ENCODE assay signal across 19 cellular contexts in the genomic region with DNA sequence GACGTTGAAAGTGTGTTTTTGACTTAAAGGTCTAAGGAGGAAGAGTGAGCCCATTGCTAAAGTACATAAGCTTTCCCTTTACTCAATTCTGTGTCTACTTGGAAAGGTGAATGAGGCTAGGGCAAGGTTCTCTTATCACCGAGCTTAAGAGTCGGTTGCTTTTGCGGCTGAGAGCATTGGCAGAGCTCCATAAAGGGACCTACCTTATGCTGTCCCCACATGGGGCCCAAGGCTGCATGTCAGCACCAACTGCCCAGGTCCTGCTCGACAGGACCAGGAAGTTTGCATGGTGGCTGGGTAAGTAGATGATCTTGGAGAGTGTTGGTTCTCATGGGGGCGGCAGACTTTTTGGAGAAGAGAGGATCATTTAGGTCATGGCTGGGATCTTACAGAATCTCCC.
A peak's percentile ranks its signal among the peaks of the same experiment; 100 is the strongest.
DNase-seq lines count a peak whose midpoint lies in the region; ATAC-seq and TF ChIP-seq lines count a peak whose summit lies in the region.
"Had no signal": no experiment of that assay in that cellular context is flagged by ENCODE, and none has a peak within 500 bp of the region (broad histone marks: within the 10 kb centered on the region; RNA-seq: fewer than 3 reads in every experiment).

No MANE protein-coding gene starts in this region.

- H3K27me3 ChIP-seq in mammary epithelial cell (ENCODE audit: insufficient read depth, low read length) (no peaks in the 10 kb centered on the region), esophagus muscularis mucosa (no peaks in the 10 kb centered on the region), gastrocnemius medialis (no peaks in the 10 kb centered on the region), upper lobe of right lung (no peaks in the 10 kb centered on the region), HAP-1 (ENCODE audit: low read depth) (no peaks in the 10 kb centered on the region)

- no peak overlapping the region for H3K4me2 ChIP-seq in mammary epithelial cell (ENCODE audit: insufficient read depth, low read depth, low read length)

- no peak for TF ChIP-seq EP300 in esophagus muscularis mucosa (IDR thresholded peaks at IDR 0.05)

- H2AFZ ChIP-seq in mammary epithelial cell (ENCODE audit: low read depth, low read length): no peak overlapping the region
- H2AFZ ChIP-seq: parathyroid adenoma had no signal

- H3K4me3 Mint-ChIP-seq in MCF 10A (ENCODE audit: unreplicated experiment): no peak overlapping the region
- H3K4me3 Mint-ChIP-seq in activated naive CD4-positive, alpha-beta T cell treated with anti-CD3 and anti-CD28 coated beads, Interleukin-2, amount 10 ng/mL, durations not matched to agents 7 days and 5 days: no peak overlapping the region
- H3K4me3 Mint-ChIP-seq: naive thymus-derived CD8-positive, alpha-beta T cell; type B pancreatic cell had no signal

- 84% methylated on average over 6 of the region's 6 CpGs for WGBS in mammary epithelial cell (ENCODE audit: low coverage, missing lambda C conversion rate)
- WGBS in esophagus muscularis mucosa: 83% methylated on average over 4 of the region's 6 CpGs

- TF ChIP-seq CTCF in MCF 10A (IDR thresholded peaks at IDR 0.05; ENCODE audit: unreplicated experiment) (no peak), mammary epithelial cell (conservative IDR thresholded peaks at IDR 0.05 in 1 of 2, IDR thresholded peaks at IDR 0.05 in 1 of 2; ENCODE audit: extremely low read depth in 1 of 2, insufficient read depth in 1 of 2, low read depth in 1 of 2, low read length in 2 of 2) (no peak), esophagus muscularis mucosa (IDR thresholded peaks at IDR 0.05) (no peak), gastrocnemius medialis (IDR thresholded peaks at IDR 0.05 in 4 of 5, conservative IDR thresholded peaks at IDR 0.05 in 1 of 5) (no peak), upper lobe of right lung (IDR thresholded peaks at IDR 0.05) (no peak)

- in situ Hi-C loops in mammary epithelial cell (cut with MboI; ENCODE audit: low sequenced_read_pairs in 2 of 2) (no loop called here), gastrocnemius medialis (cut with MboI; ENCODE audit: low sequenced_read_pairs in 4 of 4) (no loop called here), HAP-1 (cut with MboI; ENCODE audit: low sequenced_read_pairs) (no loop called here)

- no peaks in the 10 kb centered on the region for H3K27me3 Mint-ChIP-seq in MCF 10A (ENCODE audit: insufficient read depth, unreplicated experiment)
- peaks cover 13% of the 10 kb centered on the region for H3K27me3 Mint-ChIP-seq in activated naive CD4-positive, alpha-beta T cell treated with anti-CD3 and anti-CD28 coated beads, Interleukin-2, amount 10 ng/mL, durations not matched to agents 7 days and 5 days
- H3K27me3 Mint-ChIP-seq: naive thymus-derived CD8-positive, alpha-beta T cell had no signal

- peaks cover 77% of the 10 kb centered on the region for H3K4me1 Mint-ChIP-seq in MCF 10A (ENCODE audit: insufficient read depth, unreplicated experiment)
- peaks cover 13% of the 10 kb centered on the region for H3K4me1 Mint-ChIP-seq in activated naive CD4-positive, alpha-beta T cell treated with anti-CD3 and anti-CD28 coated beads, Interleukin-2, amount 10 ng/mL, durations not matched to agents 7 days and 5 days

- no peak overlapping the region for H3K4me3 ChIP-seq in mammary epithelial cell (replicated peaks in 1 of 3; ENCODE audit: insufficient read depth in 1 of 3, low read depth in 2 of 3, low read length in 3 of 3)
- H3K4me3 ChIP-seq in esophagus muscularis mucosa: no peak overlapping the region
- H3K4me3 ChIP-seq in gastrocnemius medialis: no peak overlapping the region
- H3K4me3 ChIP-seq in upper lobe of right lung: no peak overlapping the region
- no peak overlapping the region for H3K4me3 ChIP-seq in HAP-1

- dilution Hi-C loops in mammary epithelial cell (cut with HindIII; ENCODE audit: low sequenced_read_pairs): no loop called here

- H3K9me3 Mint-ChIP-seq in MCF 10A (ENCODE audit: unreplicated experiment): no peaks in the 10 kb centered on the region
- no peaks in the 10 kb centered on the region for H3K9me3 Mint-ChIP-seq in activated naive CD4-positive, alpha-beta T cell treated with anti-CD3 and anti-CD28 coated beads, Interleukin-2, amount 10 ng/mL, durations not matched to agents 7 days and 5 days
- H3K9me3 Mint-ChIP-seq: naive thymus-derived CD8-positive, alpha-beta T cell; type B pancreatic cell had no signal

- H3K9ac ChIP-seq in mammary epithelial cell (ENCODE audit: insufficient read depth, low read length): no peak overlapping the region
- H3K9ac ChIP-seq: parathyroid adenoma had no signal

- H3K36me3 ChIP-seq in mammary epithelial cell (ENCODE audit: insufficient read depth, low read length) (no peaks in the 10 kb centered on the region), esophagus muscularis mucosa (peaks cover 0 to 10% (median 5%) of the 10 kb centered on the region in 4 donors), gastrocnemius medialis (peaks cover 0 to under 1% of the 10 kb centered on the region in 2 donors), upper lobe of right lung (no peaks in the 10 kb centered on the region), HAP-1 (replicated peaks) (no peaks in the 10 kb centered on the region)

- peaks cover 94% of the 10 kb centered on the region for H3K36me3 Mint-ChIP-seq in MCF 10A (ENCODE audit: insufficient read depth, unreplicated experiment)
- H3K36me3 Mint-ChIP-seq in activated naive CD4-positive, alpha-beta T cell treated with anti-CD3 and anti-CD28 coated beads, Interleukin-2, amount 10 ng/mL, durations not matched to agents 7 days and 5 days: peaks cover 2% of the 10 kb centered on the region
- H3K36me3 Mint-ChIP-seq: naive thymus-derived CD8-positive, alpha-beta T cell; type B pancreatic cell had no signal

- no peak for DNase-seq in MCF 10A (ENCODE audit: unreplicated experiment)
- no peak for DNase-seq in mammary epithelial cell
- DNase-seq in esophagus muscularis mucosa (ENCODE audit: extremely low spot score): no peak
- peak in 1 of 2 donors; percentile 19 for DNase-seq in gastrocnemius medialis
- no peak for DNase-seq in upper lobe of right lung
- DNase-seq in Ammon's horn (ENCODE audit: low spot score): no peak
- no peak for DNase-seq in HAP-1 (ENCODE audit: low spot score in 2 of 2)
- no peak for DNase-seq in activated naive CD4-positive, alpha-beta T cell treated with anti-CD3 and anti-CD28 coated beads, Interleukin-2, amount 10 ng/mL, durations not matched to agents 7 days and 5 days
- DNase-seq: 8988T; activated CD4-positive, CD25-positive, alpha-beta regulatory T cell treated with anti-CD3 and anti-CD28 coated beads, Interleukin-2, amount 50 U/mL, for 72 hours; activated effector memory CD4-positive, alpha-beta T cell treated with Interleukin-2 at 50 U/mL for 16 hours; effector memory CD4-positive, alpha-beta T cell; head of caudate nucleus; NCI-H1694 treated with DMSO at 0.1 percent for 48 hours; NCI-H226; stimulated activated CD4-positive, alpha-beta T cell treated with anti-CD3 and anti-CD28 coated beads, Interleukin-12 subunit alpha, Interleukin-12 subunit beta, amount 100 ng/mL, for 4 hours had no signal

- H3K4me1 ChIP-seq in mammary epithelial cell (ENCODE audit: insufficient read depth, low read length): peaks cover 19% of the 10 kb centered on the region
- peaks cover 98 to 100% (median 99%) of the 10 kb centered on the region in 4 donors for H3K4me1 ChIP-seq in esophagus muscularis mucosa
- H3K4me1 ChIP-seq in gastrocnemius medialis: peaks cover 93 to 96% of the 10 kb centered on the region in 2 donors
- H3K4me1 ChIP-seq in upper lobe of right lung: peaks cover 77% of the 10 kb centered on the region
- no peaks in the 10 kb centered on the region for H3K4me1 ChIP-seq in HAP-1

- H4K20me1 ChIP-seq in mammary epithelial cell (ENCODE audit: insufficient read depth, low read length): no peaks in the 10 kb centered on the region

- H3K9me3 ChIP-seq in mammary epithelial cell (replicated peaks; ENCODE audit: insufficient read depth, low read length) (no peaks in the 10 kb centered on the region), esophagus muscularis mucosa (no peaks in the 10 kb centered on the region), gastrocnemius medialis (no peaks in the 10 kb centered on the region), upper lobe of right lung (no peaks in the 10 kb centered on the region), HAP-1 (no peaks in the 10 kb centered on the region)

- H3K27ac ChIP-seq in mammary epithelial cell (ENCODE audit: insufficient read depth, low read depth, low read length): no peak overlapping the region
- peak overlapping the region; percentile 97 to 100 (median 98) for H3K27ac ChIP-seq in esophagus muscularis mucosa (replicated peaks in 1 of 4)
- peak overlapping the region; percentile 94 to 99 (median 96) for H3K27ac ChIP-seq in gastrocnemius medialis
- H3K27ac ChIP-seq in upper lobe of right lung: peak overlapping the region; percentile 51
- H3K27ac ChIP-seq: parathyroid adenoma had no signal

- no TSS peak for BruUV-seq in MCF 10A (replicated peaks; lab: Mats Ljungman, UMichigan)
- BruUV-seq in mammary epithelial cell (replicated peaks; lab: Mats Ljungman, UMichigan): no TSS peak

- peak overlapping the region; percentile 99 for H3K27ac Mint-ChIP-seq in MCF 10A (ENCODE audit: low read depth, unreplicated experiment)
- no peak overlapping the region for H3K27ac Mint-ChIP-seq in activated naive CD4-positive, alpha-beta T cell treated with anti-CD3 and anti-CD28 coated beads, Interleukin-2, amount 10 ng/mL, durations not matched to agents 7 days and 5 days
- H3K27ac Mint-ChIP-seq: type B pancreatic cell had no signal

- intact Hi-C loops in MCF 10A (cut with micrococcal nuclease): no loop called here
- intact Hi-C loops in mammary epithelial cell (cut with micrococcal nuclease): no loop called here
- intact Hi-C loops in esophagus muscularis mucosa (cut with DNase I): no loop called here
- intact Hi-C loops in gastrocnemius medialis (cut with DNase I; ENCODE audit: low total_unique reads): no loop called here
- intact Hi-C loops in upper lobe of right lung (cut with DNase I): no loop called here

- ATAC-seq in gastrocnemius medialis (no peak), upper lobe of right lung (no peak)
- ATAC-seq: naive thymus-derived CD8-positive, alpha-beta T cell had no signal

- no peaks in the 10 kb centered on the region for H3K79me2 ChIP-seq in mammary epithelial cell (ENCODE audit: insufficient read depth, low read length)

- TF ChIP-seq POLR2A in esophagus muscularis mucosa (IDR thresholded peaks at IDR 0.05; ENCODE audit: low read depth): no peak
- TF ChIP-seq POLR2A in gastrocnemius medialis (IDR thresholded peaks at IDR 0.05): no peak

- POLR2A ChIA-PET in MCF 10A (lab: Yijun Ruan, JAX): interaction anchor here (0.9 to 7.6 kb wide), 7 partner anchors 8 to 29 kb away, joined by 3 to 79 read pairs (median 8); no protein-coding TSS in a partner anchor

- CTCF ChIA-PET in MCF 10A (lab: Yijun Ruan, JAX) (no interaction called here), mammary epithelial cell (lab: Charles Lee; ENCODE audit: low non-redundant PET) (no interaction called here)
- CTCF ChIA-PET in activated naive CD4-positive, alpha-beta T cell treated with anti-CD3 and anti-CD28 coated beads, Interleukin-2, amount 10 ng/mL, durations not matched to agents 7 days and 5 days (lab: Charles Lee): interaction anchor here (1.3 kb wide), 1 partner anchor 123 kb away, joined by 3 read pairs; no protein-coding TSS in a partner anchor
